In the genomic region with DNA sequence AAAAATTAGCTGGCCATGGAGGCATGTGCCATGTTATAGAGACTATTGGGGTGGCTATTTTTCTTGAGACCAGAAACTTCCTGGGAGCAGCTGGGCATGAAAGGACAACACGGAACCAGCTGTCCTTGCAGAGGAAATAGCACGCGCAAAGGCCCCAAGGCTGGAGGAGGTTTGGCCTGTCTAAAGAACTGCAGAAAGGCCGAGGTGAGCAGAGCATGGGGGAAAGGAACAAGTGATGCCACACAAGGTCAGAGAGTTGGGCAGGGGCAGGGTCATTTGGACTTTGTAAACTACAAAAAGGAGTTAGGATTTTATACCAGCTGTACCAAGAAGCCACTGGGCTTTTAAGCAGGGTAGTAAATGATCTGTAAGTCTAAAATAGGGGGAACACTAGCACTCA, we compare ENCODE assay signal across 10 cellular contexts. TPM values are rescaled to one million over a fixed set of nuclear protein-coding genes. Genes with fewer than 3 reads are reported as not detected.
DNase-seq lines count a peak whose midpoint lies in the region; ATAC-seq and TF ChIP-seq lines count a peak whose summit lies in the region.
"Had no signal": no experiment of that assay in that cellular context is flagged by ENCODE, and none has a peak within 500 bp of the region (broad histone marks: within the 10 kb centered on the region; RNA-seq: fewer than 3 reads in every experiment).

No MANE protein-coding gene starts in this region.

- H3K79me2 ChIP-seq in DND-41 (ENCODE audit: insufficient read depth, low read length) = no peaks in the 10 kb centered on the region

- peak overlapping the region; percentile 66 to 84 for H3K27ac Mint-ChIP-seq in activated naive CD4-positive, alpha-beta T cell treated with anti-CD3 and anti-CD28 coated beads, Interleukin-2, amount 50 U/mL, for 72 hours
- H3K27ac Mint-ChIP-seq in activated naive CD4-positive, alpha-beta T cell treated with anti-CD3 and anti-CD28 coated beads for 36 hours = no peak overlapping the region
- H3K27ac Mint-ChIP-seq in activated T-helper 17 cell treated with anti-CD3 and anti-CD28 coated beads, Interleukin-2, amount 50 U/mL, for 72 hours = peak overlapping the region; percentile 83

- H3K4me3 ChIP-seq in DND-41 (ENCODE audit: low read depth in 1 of 2, low read length in 2 of 2) (no peak overlapping the region), psoas muscle (peak overlapping the region; percentile 59)

- DNase-seq in activated naive CD4-positive, alpha-beta T cell treated with anti-CD3 and anti-CD28 coated beads, Interleukin-2, amount 50 U/mL, for 72 hours (ENCODE audit: low spot score in 2 of 2) = no peak
- no peak for DNase-seq in activated naive CD4-positive, alpha-beta T cell treated with anti-CD3 and anti-CD28 coated beads for 36 hours
- DNase-seq in DND-41 (no peak), psoas muscle (no peak), SIG-M5 treated with dmso at 0.1 percent for 504 hours (lab: John Stamatoyannopoulos, UW; ENCODE audit: unreplicated experiment) (no peak)
- no peak for DNase-seq in NK-92 treated with Interleukin-12 subunit alpha and Interleukin-12 subunit beta, amount 100 ng/mL, for 24 hours (lab: John Stamatoyannopoulos, UW)
- DNase-seq: NCI-H446 treated with DMSO at 0.1 percent for 48 hours had no signal

- H3K9ac ChIP-seq in DND-41 (ENCODE audit: low read depth, low read length) = 0 out of 2 replicates have a peak overlapping the region, but pooled peaks have one; percentile 21

- TF ChIP-seq CTCF in DND-41 (IDR thresholded peaks at IDR 0.05; ENCODE audit: borderline replicate concordance, extremely low read depth, low read length, poor library complexity, severe bottlenecking) (no peak), psoas muscle (IDR thresholded peaks at IDR 0.05) (no peak)

- peak overlapping the region; percentile 81 for H3K27ac ChIP-seq in DND-41 (ENCODE audit: low read length)
- H3K27ac ChIP-seq in psoas muscle = no peak overlapping the region

- H2AFZ ChIP-seq in DND-41 (ENCODE audit: low read depth, low read length) = peak overlapping the region; percentile 3; the same call in 1 of the 2 replicates

- H3K36me3 ChIP-seq in DND-41 (ENCODE audit: insufficient read depth, low read length) (no peaks in the 10 kb centered on the region), psoas muscle (ENCODE audit: insufficient read depth in 1 of 2, low read depth in 1 of 2) (no peaks in the 10 kb centered on the region)

- no peaks in the 10 kb centered on the region for H3K27me3 ChIP-seq in DND-41 (ENCODE audit: insufficient read depth, low read length, poor library complexity)
- no peaks in the 10 kb centered on the region for H3K27me3 ChIP-seq in psoas muscle (ENCODE audit: insufficient read depth in 3 of 3, low read length in 2 of 3)

- intact Hi-C loops in activated naive CD4-positive, alpha-beta T cell treated with anti-CD3 and anti-CD28 coated beads for 36 hours (cut with micrococcal nuclease) = no loop called here
- intact Hi-C loops in psoas muscle (cut with DNase I) = loop anchor here in 1 of 2 donors (2.0 to 5.0 kb wide), 2 partner anchors 169 to 191 kb away; no protein-coding TSS in a partner anchor

- H4K20me1 ChIP-seq in DND-41 (ENCODE audit: insufficient read depth, low read length) = no peaks in the 10 kb centered on the region

- H3K9me3 ChIP-seq in DND-41 (ENCODE audit: insufficient read depth, low read length, severe bottlenecking) (no peaks in the 10 kb centered on the region), psoas muscle (peaks cover 10% of the 10 kb centered on the region)

- H3K9me3 Mint-ChIP-seq in activated naive CD4-positive, alpha-beta T cell treated with anti-CD3 and anti-CD28 coated beads, Interleukin-2, amount 50 U/mL, for 72 hours = no peaks in the 10 kb centered on the region
- peaks cover 3% of the 10 kb centered on the region for H3K9me3 Mint-ChIP-seq in activated naive CD4-positive, alpha-beta T cell treated with anti-CD3 and anti-CD28 coated beads for 36 hours
- H3K9me3 Mint-ChIP-seq in activated T-helper 17 cell treated with anti-CD3 and anti-CD28 coated beads, Interleukin-2, amount 50 U/mL, for 72 hours = no peaks in the 10 kb centered on the region
- H3K9me3 Mint-ChIP-seq: T-helper 2 cell treated with Interferon-gamma antibody and Interleukin-4, amounts not matched to agents 5 μg/mL and 100 μg/mL, for 36 hours had no signal

- 69 to 80% (median 71%) methylated on average over 4 of the region's 4 CpGs for WGBS in psoas muscle, 3 donors

- H3K4me3 Mint-ChIP-seq in activated naive CD4-positive, alpha-beta T cell treated with anti-CD3 and anti-CD28 coated beads for 36 hours = no peak overlapping the region
- peak overlapping the region; percentile 63 for H3K4me3 Mint-ChIP-seq in activated T-helper 17 cell treated with anti-CD3 and anti-CD28 coated beads, Interleukin-2, amount 50 U/mL, for 72 hours

- no peak overlapping the region for H3K4me2 ChIP-seq in DND-41 (ENCODE audit: insufficient read depth, low read length)

- H3K4me1 ChIP-seq in DND-41 (ENCODE audit: insufficient read depth, low read length) = peaks cover 13% of the 10 kb centered on the region
- peaks cover 4% of the 10 kb centered on the region for H3K4me1 ChIP-seq in psoas muscle

- H3K36me3 Mint-ChIP-seq in activated naive CD4-positive, alpha-beta T cell treated with anti-CD3 and anti-CD28 coated beads, Interleukin-2, amount 50 U/mL, for 72 hours = peaks cover 0 to 3% of the 10 kb centered on the region in 2 donors
- H3K36me3 Mint-ChIP-seq in activated naive CD4-positive, alpha-beta T cell treated with anti-CD3 and anti-CD28 coated beads for 36 hours (ENCODE audit: low read depth) = no peaks in the 10 kb centered on the region
- H3K36me3 Mint-ChIP-seq in activated T-helper 17 cell treated with anti-CD3 and anti-CD28 coated beads, Interleukin-2, amount 50 U/mL, for 72 hours (ENCODE audit: low read depth) = no peaks in the 10 kb centered on the region

- CTCF ChIA-PET in activated naive CD4-positive, alpha-beta T cell treated with anti-CD3 and anti-CD28 coated beads for 36 hours (lab: Charles Lee) = interaction anchor here (0.7 to 4.9 kb wide), 17 partner anchors 11 to 611 kb away, joined by 3 to 52 read pairs (median 7); a partner anchor contains a TSS

- no peak for ATAC-seq in activated naive CD4-positive, alpha-beta T cell treated with anti-CD3 and anti-CD28 coated beads, Interleukin-2, amount 50 U/mL, for 72 hours
- ATAC-seq in DND-41 (ENCODE audit: insufficient read depth, low read depth) (no peak), psoas muscle (no peak), GM21381 (IDR thresholded peaks at IDR 0.05; ENCODE audit: unreplicated experiment) (no peak)
- ATAC-seq in activated T-helper 17 cell treated with anti-CD3 and anti-CD28 coated beads, Interleukin-2, amount 50 U/mL, for 72 hours (replicated peaks) = no peak

- no peaks in the 10 kb centered on the region for H3K27me3 Mint-ChIP-seq in activated naive CD4-positive, alpha-beta T cell treated with anti-CD3 and anti-CD28 coated beads for 36 hours (ENCODE audit: low read depth)
- H3K27me3 Mint-ChIP-seq in activated T-helper 17 cell treated with anti-CD3 and anti-CD28 coated beads, Interleukin-2, amount 50 U/mL, for 72 hours = no peaks in the 10 kb centered on the region

- no peaks in the 10 kb centered on the region for H3K4me1 Mint-ChIP-seq in activated naive CD4-positive, alpha-beta T cell treated with anti-CD3 and anti-CD28 coated beads for 36 hours (ENCODE audit: low read depth)
- H3K4me1 Mint-ChIP-seq in activated T-helper 17 cell treated with anti-CD3 and anti-CD28 coated beads, Interleukin-2, amount 50 U/mL, for 72 hours = no peaks in the 10 kb centered on the region

RNA-seq across cellular contexts. Expression of a gene that starts 46.6 kb away (rescaled TPM):
- 10 to 100 TPM; 46.1 to 56.4 TPM for total RNA-seq in activated naive CD4-positive, alpha-beta T cell treated with anti-CD3 and anti-CD28 coated beads, Interleukin-2, amount 50 U/mL, for 72 hours
- total RNA-seq in activated naive CD4-positive, alpha-beta T cell treated with anti-CD3 and anti-CD28 coated beads for 36 hours = 10 to 100 TPM; 38.3 to 40.3 TPM
- total RNA-seq in activated T-helper 17 cell treated with anti-CD3 and anti-CD28 coated beads, Interleukin-2, amount 50 U/mL, for 72 hours = 10 to 100 TPM; 38.5 to 56.1 TPM
- total RNA-seq in psoas muscle = 10 to 100 TPM; 29.6 to 42.1 (median 34.8) TPM
- 10 to 100 TPM; 17.1 to 38.0 (median 17.6) TPM for polyA plus RNA-seq in psoas muscle

RNA-seq across cellular contexts. Expression of a gene that starts 54.9 kb away (rescaled TPM):
- total RNA-seq in activated naive CD4-positive, alpha-beta T cell treated with anti-CD3 and anti-CD28 coated beads, Interleukin-2, amount 50 U/mL, for 72 hours = 10 to 100 TPM in 1 of 2 donors, 1 to 10 TPM in 1; 2.6 to 12.1 TPM
- 1 to 10 TPM; 4.0 to 4.5 TPM for total RNA-seq in activated naive CD4-positive, alpha-beta T cell treated with anti-CD3 and anti-CD28 coated beads for 36 hours
- under 1 TPM; 0.45 to 0.95 TPM for total RNA-seq in activated T-helper 17 cell treated with anti-CD3 and anti-CD28 coated beads, Interleukin-2, amount 50 U/mL, for 72 hours
- total RNA-seq in psoas muscle = 100 to 1,000 TPM in 1 of 4 donors, 10 to 100 TPM in 2, 1 to 10 TPM in 1; 8.7 to 163 (median 57.0) TPM
- polyA plus RNA-seq in psoas muscle = 10 to 100 TPM; 11.3 to 64.5 (median 50.4) TPM
